12 cellular contexts compared by ENCODE assay signal in genomic region chr11:838441-839279, GRCh38. TPM values are rescaled to one million over a fixed set of nuclear protein-coding genes. Genes with fewer than 3 reads are reported as not detected.
DNase-seq lines count a peak whose midpoint lies in the region; ATAC-seq, FAIRE-seq and TF ChIP-seq lines count a peak whose summit lies in the region.
"Had no signal": no experiment of that assay in that cellular context is flagged by ENCODE, and none has a peak within 500 bp of the region (broad histone marks: within the 10 kb centered on the region; RNA-seq: fewer than 3 reads in every experiment).

No MANE protein-coding gene starts in this region.

- no peaks in the 10 kb centered on the region for H3K9me3 Mint-ChIP-seq in activated naive CD8-positive, alpha-beta T cell (ENCODE audit: low read depth)
- no peaks in the 10 kb centered on the region for H3K9me3 Mint-ChIP-seq in activated naive CD8-positive, alpha-beta T cell treated with anti-CD3 and anti-CD28 coated beads, Interleukin-2, amount 50 U/mL, for 24 hours

- no peak for ATAC-seq in activated naive CD8-positive, alpha-beta T cell treated with anti-CD3 and anti-CD28 coated beads, Interleukin-2, amount 50 U/mL, for 24 hours
- no peak for ATAC-seq in GM18861 (IDR thresholded peaks at IDR 0.05; ENCODE audit: unreplicated experiment)

- peaks cover 19% of the 10 kb centered on the region for H3K4me1 Mint-ChIP-seq in activated naive CD8-positive, alpha-beta T cell (ENCODE audit: low read depth)
- peaks cover 34% of the 10 kb centered on the region for H3K4me1 Mint-ChIP-seq in activated naive CD8-positive, alpha-beta T cell treated with anti-CD3 and anti-CD28 coated beads, Interleukin-2, amount 50 U/mL, for 24 hours

- no peak for TF ChIP-seq CTCF in epithelial cell of esophagus (IDR thresholded peaks at IDR 0.05; ENCODE audit: insufficient read depth, low read depth, low read length, missing control alignments)

- H3K36me3 ChIP-seq in NT2/D1 (ENCODE audit: insufficient read depth, insufficient read length, low read length) (peaks cover 66% of the 10 kb centered on the region), small intestine (ENCODE audit: control insufficient read depth in 2 of 2, insufficient read depth in 2 of 2, low read length in 2 of 2) (peaks cover 14 to 15% of the 10 kb centered on the region in 2 donors)

- WGBS in small intestine, 3 donors, result 25 to 45% (median 42%) methylated on average over 15 to 17 of the region's 17 CpGs

- no peaks in the 10 kb centered on the region for H3K36me3 Mint-ChIP-seq in activated naive CD8-positive, alpha-beta T cell
- H3K36me3 Mint-ChIP-seq in activated naive CD8-positive, alpha-beta T cell treated with anti-CD3 and anti-CD28 coated beads, Interleukin-2, amount 50 U/mL, for 24 hours (ENCODE audit: low read depth), result peaks cover 12% of the 10 kb centered on the region

- no peaks in the 10 kb centered on the region for H3K27me3 Mint-ChIP-seq in activated naive CD8-positive, alpha-beta T cell
- H3K27me3 Mint-ChIP-seq in activated naive CD8-positive, alpha-beta T cell treated with anti-CD3 and anti-CD28 coated beads, Interleukin-2, amount 50 U/mL, for 24 hours, result peaks cover 3% of the 10 kb centered on the region

- no peak for FAIRE-seq in small intestine (lab: Jason Lieb, UNC)

- peak overlapping the region; percentile 32 for H3K4me3 Mint-ChIP-seq in activated naive CD8-positive, alpha-beta T cell
- no peak overlapping the region for H3K4me3 Mint-ChIP-seq in activated naive CD8-positive, alpha-beta T cell treated with anti-CD3 and anti-CD28 coated beads, Interleukin-2, amount 50 U/mL, for 24 hours

- no peak for DNase-seq in activated naive CD8-positive, alpha-beta T cell treated with anti-CD3 and anti-CD28 coated beads, Interleukin-2, amount 50 U/mL, for 24 hours
- DNase-seq in NT2/D1 (ENCODE audit: low read depth, low spot score) (no peak), epithelial cell of esophagus (ENCODE audit: low read depth) (peak; percentile 46), small intestine (peak; percentile 67), mucosa of gallbladder (ENCODE audit: low spot score) (no peak), HPDE6-E6E7 (ENCODE audit: extremely low spot score) (no peak)
- DNase-seq: central memory CD4-positive, alpha-beta T cell; Karpas-422 had no signal

- H3K9me3 ChIP-seq in NT2/D1 (ENCODE audit: insufficient read depth, low read length), result no peaks in the 10 kb centered on the region
- no peaks in the 10 kb centered on the region for H3K9me3 ChIP-seq in small intestine (ENCODE audit: control insufficient read depth, low read depth)
- H3K9me3 ChIP-seq: prostate gland had no signal

- H3K27me3 ChIP-seq in NT2/D1 (ENCODE audit: insufficient read depth, insufficient read length) (no peaks in the 10 kb centered on the region), small intestine (ENCODE audit: control insufficient read depth in 2 of 2, insufficient read depth in 2 of 2, low read length in 2 of 2) (no peaks in the 10 kb centered on the region)

- H3K4me1 ChIP-seq in NT2/D1 (ENCODE audit: insufficient read depth, insufficient read length) (peaks cover 42% of the 10 kb centered on the region), small intestine (ENCODE audit: control insufficient read depth in 2 of 2, insufficient read depth in 1 of 2, low read depth in 1 of 2, low read length in 1 of 2) (peaks cover 4 to 13% of the 10 kb centered on the region in 2 donors)

- no peak overlapping the region for H3K27ac Mint-ChIP-seq in activated naive CD8-positive, alpha-beta T cell
- no peak overlapping the region for H3K27ac Mint-ChIP-seq in activated naive CD8-positive, alpha-beta T cell treated with anti-CD3 and anti-CD28 coated beads, Interleukin-2, amount 50 U/mL, for 24 hours

- H3K9ac ChIP-seq in NT2/D1 (ENCODE audit: insufficient read length, low read depth), result peak overlapping the region; percentile 10

- peak overlapping the region; percentile 4 to 32 for H3K27ac ChIP-seq in small intestine (ENCODE audit: low read depth in 1 of 2, low read length in 1 of 2)
- H3K27ac ChIP-seq: C4-2B, prostate gland had no signal

- H3K4me3 ChIP-seq in NT2/D1 (ENCODE audit: insufficient read length, low read depth) (no peak overlapping the region), epithelial cell of esophagus (ENCODE audit: low read length) (no peak overlapping the region), small intestine (ENCODE audit: low read depth in 1 of 2, low read length in 2 of 2) (no peak overlapping the region)
- H3K4me3 ChIP-seq: prostate gland had no signal

RNA-seq across cellular contexts. Expression of gene POLR2L, which starts 3.7 kb away (rescaled TPM):
- polyA plus RNA-seq in small intestine, result 100 to 1,000 TPM; 124 to 140 (median 139) TPM
- 108 TPM for total RNA-seq in mucosa of gallbladder

RNA-seq across cellular contexts. Expression of gene TSPAN4, which starts 4.0 kb away (rescaled TPM):
- polyA plus RNA-seq in small intestine, result 10 to 100 TPM in 1 of 3 donors, 1 to 10 TPM in 2; 5.1 to 53.3 (median 7.3) TPM
- total RNA-seq in mucosa of gallbladder, result 34.6 TPM

RNA-seq across cellular contexts. Expression of gene CD151, which starts 5.9 kb away (rescaled TPM):
- 100 to 1,000 TPM; 187 to 359 (median 242) TPM for polyA plus RNA-seq in small intestine
- 442 TPM for total RNA-seq in mucosa of gallbladder

RNA-seq across cellular contexts. Expression of gene CRACR2B, which starts 10.9 kb away (rescaled TPM):
- polyA plus RNA-seq in small intestine, result 10 to 100 TPM; 47.3 to 88.8 (median 83.0) TPM
- total RNA-seq in mucosa of gallbladder, result 40.5 TPM

RNA-seq across cellular contexts. Expression of gene PNPLA2, which starts 19.9 kb away (rescaled TPM):
- polyA plus RNA-seq in small intestine, result 100 to 1,000 TPM in 2 of 3 donors, 10 to 100 TPM in 1; 66.2 to 250 (median 190) TPM
- 159 TPM for total RNA-seq in mucosa of gallbladder

Comparison
In these comparisons a context has a peak if more than half of its experiments do, and no peak if none do; other contexts are left out.
1. DNase-seq: peak in epithelial cell of esophagus (single experiment) and small intestine (single experiment); none in activated naive CD8-positive, alpha-beta T cell treated with anti-CD3 and anti-CD28 coated beads, Interleukin-2, amount 50 U/mL, for 24 hours (single experiment), NT2/D1 (single experiment), mucosa of gallbladder (single experiment) and HPDE6-E6E7 (single experiment).